33 cellular contexts compared by ENCODE assay signal in genomic region chr20:59333260-59333845, GRCh38. TPM values are rescaled to one million over a fixed set of nuclear protein-coding genes. Genes with fewer than 3 reads are reported as not detected.
"Had no signal": no experiment of that assay in that cellular context is flagged by ENCODE, and none has a peak within 500 bp of the region (broad histone marks: within the 10 kb centered on the region; RNA-seq: fewer than 3 reads in every experiment).

No MANE protein-coding gene starts in this region.

- H3K4me3 Mint-ChIP-seq: activated CD4-positive, alpha-beta T cell treated with anti-CD3 and anti-CD28 coated beads, Interleukin-2, amount 10 ng/mL, durations not matched to agents 7 days and 5 days; activated CD8-positive, alpha-beta T cell treated with anti-CD3 and anti-CD28 coated beads for 36 hours; activated naive CD8-positive, alpha-beta T cell; activated T-cell treated with anti-CD3 and anti-CD28 coated beads, Interleukin-2, amount 50 U/mL, for 4 hours; activated T-helper 17 cell treated with anti-CD3 and anti-CD28 coated beads, Interleukin-2, amount 50 U/mL, for 72 hours; central memory CD8-positive, alpha-beta T cell; effector memory CD8-positive, alpha-beta T cell; T-helper 17 cell; T-helper 2 cell treated with Interferon-gamma antibody and Interleukin-4, amounts not matched to agents 5 μg/mL and 100 μg/mL, for 36 hours had no signal

- ATAC-seq: activated CD8-positive, alpha-beta T cell treated with anti-CD3 and anti-CD28 coated beads for 36 hours; activated T-cell treated with anti-CD3 and anti-CD28 coated beads, Interleukin-2, amount 50 U/mL, for 4 hours; activated T-helper 17 cell treated with anti-CD3 and anti-CD28 coated beads, Interleukin-2, amount 50 U/mL, for 72 hours; effector memory CD8-positive, alpha-beta T cell; foreskin keratinocyte; gastrocnemius medialis; T-helper 17 cell had no signal

- H3K27me3 ChIP-seq: brain microvascular endothelial cell, foreskin keratinocyte, gastrocnemius medialis had no signal

- H3K27ac ChIP-seq: brain microvascular endothelial cell, esophagus muscularis mucosa, foreskin keratinocyte, gastrocnemius medialis had no signal

- H3K9me3 Mint-ChIP-seq: activated CD4-positive, alpha-beta T cell treated with anti-CD3 and anti-CD28 coated beads, Interleukin-2, amount 10 ng/mL, durations not matched to agents 7 days and 5 days; activated CD8-positive, alpha-beta T cell treated with anti-CD3 and anti-CD28 coated beads for 36 hours; activated T-cell treated with anti-CD3 and anti-CD28 coated beads, Interleukin-2, amount 50 U/mL, for 4 hours; activated T-helper 17 cell treated with anti-CD3 and anti-CD28 coated beads, Interleukin-2, amount 50 U/mL, for 72 hours; central memory CD8-positive, alpha-beta T cell; effector memory CD8-positive, alpha-beta T cell; T-helper 2 cell treated with Interferon-gamma antibody and Interleukin-4, amounts not matched to agents 5 μg/mL and 100 μg/mL, for 36 hours had no signal

- H3K9me3 ChIP-seq: esophagus muscularis mucosa, gastrocnemius medialis had no signal

- H3K4me1 ChIP-seq: esophagus muscularis mucosa, foreskin keratinocyte, gastrocnemius medialis had no signal

- H3K27ac Mint-ChIP-seq: activated CD4-positive, alpha-beta T cell treated with anti-CD3 and anti-CD28 coated beads, Interleukin-2, amount 10 ng/mL, durations not matched to agents 7 days and 5 days; activated CD8-positive, alpha-beta T cell treated with anti-CD3 and anti-CD28 coated beads for 36 hours; activated naive CD8-positive, alpha-beta T cell; activated T-helper 17 cell treated with anti-CD3 and anti-CD28 coated beads, Interleukin-2, amount 50 U/mL, for 72 hours; effector memory CD8-positive, alpha-beta T cell; T-helper 17 cell; T-helper 2 cell treated with Interferon-gamma antibody and Interleukin-4, amounts not matched to agents 5 μg/mL and 100 μg/mL, for 36 hours had no signal

- H3K36me3 Mint-ChIP-seq: activated naive CD8-positive, alpha-beta T cell had no signal

- DNase-seq: activated CD4-positive, alpha-beta T cell treated with anti-CD3 and anti-CD28 coated beads for 1 hour; activated CD4-positive, alpha-beta T cell treated with anti-CD3 and anti-CD28 coated beads for 4 hours; activated CD4-positive, alpha-beta T cell treated with anti-CD3 and anti-CD28 coated beads, Interleukin-2, amount 10 ng/mL, durations not matched to agents 7 days and 5 days; activated CD4-positive, alpha-beta T cell treated with anti-CD3 and anti-CD28 coated beads, Interleukin-2, amount 50 U/mL, for 48 hours; activated CD8-positive, alpha-beta memory T cell treated with anti-CD3 and anti-CD28 coated beads for 24 hours; activated CD8-positive, alpha-beta T cell treated with anti-CD3 and anti-CD28 coated beads for 36 hours; activated effector memory CD4-positive, alpha-beta T cell treated with Interleukin-2 at 50 U/mL for 16 hours; activated gamma-delta T cell treated with Interleukin-2 at 50 U/mL for 16 hours; activated naive CD4-positive, alpha-beta T cell treated with anti-CD3 and anti-CD28 coated beads, Interleukin-2, amount 50 U/mL, for 16 hours; activated naive CD4-positive, alpha-beta T cell treated with Interleukin-2 at 50 U/mL for 16 hours; activated T-cell treated with anti-CD3 and anti-CD28 coated beads, Interleukin-2, amount 50 U/mL, for 4 hours; amniotic stem cell; anterior cingulate cortex; brain microvascular endothelial cell; cortex of kidney; dermis blood vessel endothelial cell; effector CD4-positive, alpha-beta T cell; effector memory CD8-positive, alpha-beta T cell; erythroblast; foreskin keratinocyte; gastrocnemius medialis; glutamatergic neuron; T-helper 1 cell; T-helper 17 cell; T1000 had no signal

- H3K4me3 ChIP-seq: esophagus muscularis mucosa, gastrocnemius medialis had no signal

- H3K27me3 Mint-ChIP-seq: activated CD8-positive, alpha-beta T cell treated with anti-CD3 and anti-CD28 coated beads for 36 hours; activated naive CD8-positive, alpha-beta T cell; activated T-helper 17 cell treated with anti-CD3 and anti-CD28 coated beads, Interleukin-2, amount 50 U/mL, for 72 hours had no signal

- H3K4me1 Mint-ChIP-seq: activated T-helper 17 cell treated with anti-CD3 and anti-CD28 coated beads, Interleukin-2, amount 50 U/mL, for 72 hours; central memory CD8-positive, alpha-beta T cell had no signal

- H3K36me3 ChIP-seq: brain microvascular endothelial cell, esophagus muscularis mucosa, gastrocnemius medialis had no signal

RNA-seq across cellular contexts. Expression of gene EDN3, which starts 32.9 kb away (rescaled TPM):
- total RNA-seq: activated T-cell treated with anti-CD3 and anti-CD28 coated beads, Interleukin-2, amount 50 U/mL, for 4 hours; astrocyte; bronchial epithelial cell; cardiac septum; dermis blood vessel endothelial cell; foreskin keratinocyte had no signal
- polyA plus RNA-seq: foreskin keratinocyte had no signal
